ENCODE assay signal across 13 cellular contexts in the genomic region with DNA sequence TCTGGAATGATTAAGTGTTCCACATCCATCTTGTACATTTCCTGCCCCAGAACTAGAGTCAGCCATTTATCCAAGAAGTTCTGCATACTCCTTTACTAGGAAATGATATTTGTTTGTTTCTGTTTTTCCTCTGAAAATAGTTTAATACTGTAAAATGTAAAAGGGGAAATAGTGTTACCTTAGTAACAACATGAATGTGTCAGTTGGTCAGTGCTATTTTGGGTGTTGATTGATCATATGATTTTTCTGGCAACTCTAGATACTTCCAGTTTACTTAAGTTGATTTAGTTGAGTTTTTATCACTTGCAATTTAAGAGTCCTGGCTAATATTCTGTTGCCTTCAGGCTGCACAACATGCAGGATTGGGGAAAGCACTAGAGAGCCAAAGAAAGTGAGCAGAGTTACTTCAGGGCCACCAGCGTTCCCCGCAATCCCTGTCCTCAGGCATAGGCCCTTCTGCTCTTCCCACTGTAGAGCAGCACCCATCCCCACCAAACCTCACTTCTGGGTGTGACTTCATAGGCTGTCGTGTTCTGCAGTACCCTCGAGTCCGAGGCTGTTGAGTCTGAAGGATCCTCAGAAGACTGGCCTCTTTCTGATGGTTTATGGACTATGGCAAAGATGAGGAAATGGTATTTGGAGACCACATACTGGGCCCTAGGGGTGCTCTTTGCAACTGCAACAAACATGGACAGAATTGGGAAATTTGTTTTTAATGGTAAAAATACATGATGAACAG.
A peak's percentile ranks its signal among the peaks of the same experiment; 100 is the strongest.
DNase-seq lines count a peak whose midpoint lies in the region; ATAC-seq, FAIRE-seq and TF ChIP-seq lines count a peak whose summit lies in the region.
"Had no signal": no experiment of that assay in that cellular context is flagged by ENCODE, and none has a peak within 500 bp of the region (broad histone marks: within the 10 kb centered on the region; RNA-seq: fewer than 3 reads in every experiment).

No MANE protein-coding gene starts in this region.

- H4K20me1 ChIP-seq in astrocyte (ENCODE audit: insufficient read depth, low read length), result peaks cover 63% of the 10 kb centered on the region

- TF ChIP-seq CTCF in astrocyte (IDR thresholded peaks at IDR 0.05; ENCODE audit: insufficient read depth, low read depth, low read length) (no peak), thoracic aorta (IDR thresholded peaks at IDR 0.05) (no peak)

- POLR2A ChIA-PET in activated CD4-positive, alpha-beta T cell treated with anti-CD3 and anti-CD28 coated beads, Interleukin-2, amount 10 ng/mL, durations not matched to agents 7 days and 5 days (lab: Charles Lee), result no interaction called here

- H3K9me3 ChIP-seq in astrocyte (ENCODE audit: insufficient read depth, low read depth, low read length), result no peaks in the 10 kb centered on the region
- H3K9me3 ChIP-seq in thoracic aorta, result no peaks in the 10 kb centered on the region
- H3K9me3 ChIP-seq: MG63 had no signal

- H3K4me1 Mint-ChIP-seq in activated CD4-positive, alpha-beta T cell treated with anti-CD3 and anti-CD28 coated beads, Interleukin-2, amount 10 ng/mL, durations not matched to agents 7 days and 5 days, result peaks cover 9% of the 10 kb centered on the region
- H3K4me1 Mint-ChIP-seq in astrocyte (ENCODE audit: low read depth, unreplicated experiment), result peaks cover 12% of the 10 kb centered on the region

- no peaks in the 10 kb centered on the region for H3K9me3 Mint-ChIP-seq in activated CD4-positive, alpha-beta T cell treated with anti-CD3 and anti-CD28 coated beads, Interleukin-2, amount 10 ng/mL, durations not matched to agents 7 days and 5 days
- no peaks in the 10 kb centered on the region for H3K9me3 Mint-ChIP-seq in astrocyte (ENCODE audit: unreplicated experiment)
- H3K9me3 Mint-ChIP-seq: activated naive CD4-positive, alpha-beta T cell treated with anti-CD3 and anti-CD28 coated beads, Interleukin-2, amount 50 U/mL, for 72 hours had no signal

- no peak for FAIRE-seq in astrocyte (lab: Jason Lieb, UNC)
- FAIRE-seq: GM18507 had no signal

- H3K79me2 ChIP-seq in astrocyte (ENCODE audit: insufficient read depth, low read length), result peaks cover 85% of the 10 kb centered on the region

- peaks cover 74% of the 10 kb centered on the region for H3K36me3 Mint-ChIP-seq in activated CD4-positive, alpha-beta T cell treated with anti-CD3 and anti-CD28 coated beads, Interleukin-2, amount 10 ng/mL, durations not matched to agents 7 days and 5 days (ENCODE audit: low read depth)
- peaks cover 34% of the 10 kb centered on the region for H3K36me3 Mint-ChIP-seq in astrocyte (ENCODE audit: low read depth, unreplicated experiment)

- H3K27me3 Mint-ChIP-seq in activated CD4-positive, alpha-beta T cell treated with anti-CD3 and anti-CD28 coated beads, Interleukin-2, amount 10 ng/mL, durations not matched to agents 7 days and 5 days, result no peaks in the 10 kb centered on the region
- no peaks in the 10 kb centered on the region for H3K27me3 Mint-ChIP-seq in astrocyte (ENCODE audit: low read depth, unreplicated experiment)

- DNase-seq in activated CD4-positive, alpha-beta T cell treated with anti-CD3 and anti-CD28 coated beads, Interleukin-2, amount 10 ng/mL, durations not matched to agents 7 days and 5 days, result no peak
- no peak for DNase-seq in activated CD4-positive, alpha-beta T cell treated with anti-CD3 and anti-CD28 coated beads, Interleukin-2, amount 50 U/mL, for 1 hour
- DNase-seq in astrocyte (ENCODE audit: low read depth), result no peak
- no peak for DNase-seq in left colon
- no peak for DNase-seq in thoracic aorta (ENCODE audit: low spot score)
- DNase-seq in GOT3 (lab: John Stamatoyannopoulos, UW), result no peak
- DNase-seq: MG63; stimulated activated CD4-positive, alpha-beta T cell treated with anti-CD3 and anti-CD28 coated beads, Interleukin-15, amount 100 ng/mL, for 24 hours; SW 1271 had no signal

- intact Hi-C loops in left colon (cut with DNase I, micrococcal nuclease), result no loop called here

- no peak overlapping the region for H3K4me3 Mint-ChIP-seq in activated CD4-positive, alpha-beta T cell treated with anti-CD3 and anti-CD28 coated beads, Interleukin-2, amount 10 ng/mL, durations not matched to agents 7 days and 5 days
- H3K4me3 Mint-ChIP-seq in astrocyte (ENCODE audit: unreplicated experiment), result no peak overlapping the region

- H2AFZ ChIP-seq in astrocyte (ENCODE audit: low read depth, low read length), result no peak overlapping the region

- H3K4me2 ChIP-seq in astrocyte (ENCODE audit: low read length), result no peak overlapping the region

- H3K9ac ChIP-seq in astrocyte (ENCODE audit: low read length), result no peak overlapping the region

- no peak overlapping the region for H3K4me3 ChIP-seq in astrocyte (ENCODE audit: insufficient read depth, low read depth, low read length)
- peak overlapping the region; percentile 31 for H3K4me3 ChIP-seq in thoracic aorta
- H3K4me3 ChIP-seq: MG63 had no signal

- H3K27ac Mint-ChIP-seq in activated CD4-positive, alpha-beta T cell treated with anti-CD3 and anti-CD28 coated beads, Interleukin-2, amount 10 ng/mL, durations not matched to agents 7 days and 5 days, result peak overlapping the region; percentile 1
- H3K27ac Mint-ChIP-seq in astrocyte (ENCODE audit: unreplicated experiment), result peak overlapping the region; percentile 12

- peaks cover 67% of the 10 kb centered on the region for H3K36me3 ChIP-seq in astrocyte (ENCODE audit: insufficient read depth, low read length)
- peaks cover 28% of the 10 kb centered on the region for H3K36me3 ChIP-seq in thoracic aorta

- ATAC-seq in left colon (peak; percentile 38), thoracic aorta (ENCODE audit: insufficient number of reproducible peaks, low FRiP score, low read depth) (no peak), HG03097 (IDR thresholded peaks at IDR 0.05; ENCODE audit: low FRiP score, unreplicated experiment) (no peak), HG02852 (IDR thresholded peaks at IDR 0.05; ENCODE audit: unreplicated experiment) (no peak)

- no peaks in the 10 kb centered on the region for H3K4me1 ChIP-seq in astrocyte (ENCODE audit: insufficient read depth, low read length)
- peaks cover 27 to 34% of the 10 kb centered on the region in 2 donors for H3K4me1 ChIP-seq in thoracic aorta (ENCODE audit: control insufficient read depth in 1 of 2, low read depth in 2 of 2)

- H3K27me3 ChIP-seq in astrocyte (ENCODE audit: insufficient read depth, low read length) (no peaks in the 10 kb centered on the region), thoracic aorta (replicated peaks; ENCODE audit: insufficient read depth) (no peaks in the 10 kb centered on the region)
- H3K27me3 ChIP-seq: MG63 had no signal

- no peak overlapping the region for H3K27ac ChIP-seq in astrocyte (ENCODE audit: low read depth, low read length)
- peak overlapping the region; percentile 19 to 64 for H3K27ac ChIP-seq in thoracic aorta

- CTCF ChIA-PET in activated CD4-positive, alpha-beta T cell treated with anti-CD3 and anti-CD28 coated beads, Interleukin-2, amount 10 ng/mL, durations not matched to agents 7 days and 5 days (lab: Charles Lee), result interaction anchor here (0.8 kb wide), 1 partner anchor 11 kb away, joined by 4 read pairs; no protein-coding TSS in a partner anchor
